In genomic region chr9:93620041-93620506, GRCh38 we compare ENCODE assay signal across 1 cellular context.
TF ChIP-seq lines count a peak whose summit lies in the region.

No MANE protein-coding gene starts in this region.

TF ChIP-seq in GM23338, 12 proteins besides CTCF, POLR2A, EP300 and RAD21 (continued from another document):
- no peak for TF ChIP-seq ZNF462 (CRISPR knock-in tag; IDR thresholded peaks at IDR 0.05)
- no peak for TF ChIP-seq JUNB (IDR thresholded peaks at IDR 0.05; ENCODE audit: unreplicated experiment)
- TF ChIP-seq STAT1 (IDR thresholded peaks at IDR 0.05; ENCODE audit: unreplicated experiment) = no peak
- no peak for TF ChIP-seq ETS1 (IDR thresholded peaks at IDR 0.05)
- no peak for TF ChIP-seq EZH2phosphoT487 (IDR thresholded peaks at IDR 0.05; ENCODE audit: unreplicated experiment)
- TF ChIP-seq ZNF114 (CRISPR knock-in tag; IDR thresholded peaks at IDR 0.05) = no peak
- TF ChIP-seq EZH2 (IDR thresholded peaks at IDR 0.05; ENCODE audit: low read depth, unreplicated experiment) = no peak
- TF ChIP-seq POLR2AphosphoS5 (IDR thresholded peaks at IDR 0.05; ENCODE audit: low read depth) = no peak
- no peak for TF ChIP-seq REST (IDR thresholded peaks at IDR 0.05; ENCODE audit: unreplicated experiment)
